Comparison of ENCODE assay signal across 23 cellular contexts in the genomic region with DNA sequence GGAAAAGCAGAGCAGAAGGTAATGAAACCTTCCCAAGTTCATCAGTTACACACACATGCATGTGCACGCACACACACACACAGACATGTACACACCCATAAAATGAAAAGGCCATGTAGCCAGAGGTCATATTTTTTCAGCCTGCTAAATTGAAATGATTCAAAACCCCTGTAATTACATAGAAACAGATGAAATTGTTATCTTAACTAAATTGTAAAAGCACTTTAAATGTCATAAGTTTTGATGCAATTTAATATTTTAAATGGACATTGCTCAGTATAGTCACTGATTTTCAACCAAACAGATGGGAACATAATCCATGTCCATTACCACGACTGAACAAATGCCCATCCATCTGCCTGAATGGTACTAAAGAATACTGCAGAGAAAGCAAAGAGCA.
"Had no signal": no experiment of that assay in that cellular context is flagged by ENCODE, and none has a peak within 500 bp of the region (broad histone marks: within the 10 kb centered on the region; RNA-seq: fewer than 3 reads in every experiment).

No MANE protein-coding gene starts in this region.

- H3K4me3 Mint-ChIP-seq: activated B cell treated with CpG ODN at 0.5 μM for 24 hours; activated CD4-positive, alpha-beta T cell treated with anti-CD3 and anti-CD28 coated beads for 36 hours; activated naive CD8-positive, alpha-beta T cell; activated T-cell treated with anti-CD3 and anti-CD28 coated beads, Interleukin-2, amount 50 U/mL, for 4 hours; central memory CD8-positive, alpha-beta T cell; naive thymus-derived CD8-positive, alpha-beta T cell had no signal

- H3K9me3 Mint-ChIP-seq: activated B cell treated with CpG ODN at 0.5 μM for 24 hours; activated T-cell treated with anti-CD3 and anti-CD28 coated beads, Interleukin-2, amount 50 U/mL, for 4 hours; activated T-helper 2 cell treated with anti-CD3 and anti-CD28 coated beads, Interferon-gamma antibody, Interleukin-2, Interleukin-4, amounts not matched to agents 10 μg/mL and 5 μg/mL and 100 μg/mL, durations not matched to agents 14 hours and 24 hours and 36 hours had no signal

- H3K36me3 ChIP-seq: adrenal gland, ascending aorta, left ventricle myocardium inferior, ovary, prostate gland, spleen had no signal

- DNase-seq: activated B cell treated with CpG ODN at 0.5 μM for 24 hours; activated CD4-positive, alpha-beta T cell treated with anti-CD3 and anti-CD28 coated beads for 36 hours; activated CD4-positive, alpha-beta T cell treated with anti-CD3 and anti-CD28 coated beads, Interleukin-2, amount 50 U/mL, for 48 hours; activated CD8-positive, alpha-beta memory T cell treated with anti-CD3 and anti-CD28 coated beads, Interleukin-2, amount 50 U/mL, for 48 hours; activated naive CD4-positive, alpha-beta T cell; activated T-cell treated with anti-CD3 and anti-CD28 coated beads, Interleukin-2, amount 50 U/mL, for 4 hours; adrenal gland; effector memory CD4-positive, alpha-beta T cell; foreskin keratinocyte; left ventricle myocardium inferior; naive thymus-derived CD8-positive, alpha-beta T cell; ovary; spleen; stimulated activated CD4-positive, alpha-beta T cell treated with anti-CD3 and anti-CD28 coated beads, Interleukin-4, amount 100 ng/mL, for 1 hour; stimulated activated naive CD4-positive, alpha-beta T cell; T1000; testis; trophoblast cell had no signal

- H3K27me3 Mint-ChIP-seq: activated naive CD8-positive, alpha-beta T cell had no signal

- ATAC-seq: activated CD4-positive, alpha-beta T cell treated with anti-CD3 and anti-CD28 coated beads for 36 hours; activated T-cell treated with anti-CD3 and anti-CD28 coated beads, Interleukin-2, amount 50 U/mL, for 4 hours; foreskin keratinocyte; naive thymus-derived CD8-positive, alpha-beta T cell had no signal

- H3K36me3 Mint-ChIP-seq: activated naive CD8-positive, alpha-beta T cell; naive thymus-derived CD8-positive, alpha-beta T cell had no signal

- H3K27ac Mint-ChIP-seq: activated B cell treated with CpG ODN at 0.5 μM for 24 hours; activated CD4-positive, alpha-beta T cell treated with anti-CD3 and anti-CD28 coated beads for 36 hours; activated naive CD8-positive, alpha-beta T cell; activated T-helper 2 cell treated with anti-CD3 and anti-CD28 coated beads, Interferon-gamma antibody, Interleukin-2, Interleukin-4, amounts not matched to agents 10 μg/mL and 5 μg/mL and 100 μg/mL, durations not matched to agents 14 hours and 24 hours and 36 hours; naive thymus-derived CD8-positive, alpha-beta T cell had no signal

- H3K4me1 Mint-ChIP-seq: activated B cell treated with CpG ODN at 0.5 μM for 24 hours; activated CD4-positive, alpha-beta T cell treated with anti-CD3 and anti-CD28 coated beads for 36 hours; central memory CD8-positive, alpha-beta T cell had no signal

- H3K4me3 ChIP-seq: adrenal gland, ascending aorta, left ventricle myocardium inferior, ovary, prostate gland, spleen, testis had no signal

- H3K27me3 ChIP-seq: adrenal gland, ascending aorta, foreskin keratinocyte, ovary, spleen, testis had no signal
